Comparison of ENCODE assay signal across 20 cellular contexts in genomic region chr22:35452351-35452781, GRCh38. TPM values are rescaled to one million over a fixed set of nuclear protein-coding genes. Genes with fewer than 3 reads are reported as not detected.
DNase-seq lines count a peak whose midpoint lies in the region; ATAC-seq and TF ChIP-seq lines count a peak whose summit lies in the region.
"Had no signal": no experiment of that assay in that cellular context is flagged by ENCODE, and none has a peak within 500 bp of the region (broad histone marks: within the 10 kb centered on the region; RNA-seq: fewer than 3 reads in every experiment).

No MANE protein-coding gene starts in this region.

- H3K4me1 ChIP-seq in IMR-90 (ENCODE audit: control insufficient read depth, insufficient read depth, low read length) (peaks cover 12% of the 10 kb centered on the region), osteoblast (ENCODE audit: insufficient read depth, low read length) (no peaks in the 10 kb centered on the region), HAP-1 (no peaks in the 10 kb centered on the region)
- H3K4me1 ChIP-seq: psoas muscle, suprapubic skin had no signal

- H3K27ac Mint-ChIP-seq in activated naive CD8-positive, alpha-beta T cell treated with anti-CD3 and anti-CD28 coated beads for 36 hours: no peak overlapping the region
- H3K27ac Mint-ChIP-seq: B cell; effector memory CD8-positive, alpha-beta T cell; natural killer cell treated with Interleukin-12 subunit alpha and Interleukin-12 subunit beta and Interleukin-15 and Interleukin-18, amount 100 ng/mL, for 72 hours had no signal

- H2BK5ac ChIP-seq in IMR-90 (ENCODE audit: low read depth, low read length, poor library complexity, severe bottlenecking): no peak overlapping the region

- H2AK9ac ChIP-seq in IMR-90 (replicated peaks; ENCODE audit: low read depth, low read length, poor library complexity): peak overlapping the region; percentile 42

- TF ChIP-seq RAD21 in IMR-90 (IDR thresholded peaks at IDR 0.05; ENCODE audit: low read length): no peak

- H3K27ac ChIP-seq in IMR-90 (ENCODE audit: insufficient read depth, low read length) (no peak overlapping the region), caudate nucleus (ENCODE audit: low read depth, low read length) (peak overlapping the region; percentile 26), osteoblast (ENCODE audit: low read depth, low read length) (no peak overlapping the region)
- H3K27ac ChIP-seq: GM23248, psoas muscle, suprapubic skin had no signal

- no peak overlapping the region for H3K4ac ChIP-seq in IMR-90 (ENCODE audit: low read depth, low read length)

- H2BK120ac ChIP-seq in IMR-90 (ENCODE audit: low read depth, low read length): no peak overlapping the region

- H3K9ac ChIP-seq in IMR-90 (ENCODE audit: low read depth, low read length): no peak overlapping the region
- H3K9ac ChIP-seq: GM23248 had no signal

- H3K36me3 ChIP-seq in IMR-90 (ENCODE audit: control insufficient read depth, insufficient read depth, low read length) (no peaks in the 10 kb centered on the region), osteoblast (ENCODE audit: insufficient read depth, low read length) (no peaks in the 10 kb centered on the region), HAP-1 (replicated peaks) (peaks cover 5% of the 10 kb centered on the region)
- H3K36me3 ChIP-seq: suprapubic skin had no signal

- 89% methylated on average over 7 of the region's 15 CpGs; no CpG with 5 or more reads in 1 of the 2 experiments for WGBS in IMR-90 (ENCODE audit: extremely low coverage in 2 of 2, insufficient read length in 1 of 2), 2 experiments

- no peak overlapping the region for H3K4me3 Mint-ChIP-seq in activated naive CD8-positive, alpha-beta T cell treated with anti-CD3 and anti-CD28 coated beads for 36 hours
- H3K4me3 Mint-ChIP-seq: B cell; effector memory CD8-positive, alpha-beta T cell; natural killer cell treated with Interleukin-12 subunit alpha and Interleukin-12 subunit beta and Interleukin-15 and Interleukin-18, amount 100 ng/mL, for 72 hours had no signal

- H3K79me1 ChIP-seq in IMR-90 (ENCODE audit: low read depth in 1 of 2, low read length in 2 of 2): 0 out of 4 replicates have a peak, but pooled peaks cover 0 to 6% of the 10 kb centered on the region in 2 experiments

- H3K4me1 Mint-ChIP-seq in activated naive CD8-positive, alpha-beta T cell treated with anti-CD3 and anti-CD28 coated beads for 36 hours: no peaks in the 10 kb centered on the region

- no peak overlapping the region for H3K23ac ChIP-seq in IMR-90 (ENCODE audit: low read depth, low read length)

- no peak overlapping the region for H2BK20ac ChIP-seq in IMR-90 (ENCODE audit: low read depth, low read length)

- H4K8ac ChIP-seq in IMR-90 (ENCODE audit: low read depth in 2 of 2, low read length in 2 of 2): no peak overlapping the region

- H3K79me2 ChIP-seq in osteoblast (ENCODE audit: insufficient read depth, low read length): no peaks in the 10 kb centered on the region

- H4K20me1 ChIP-seq in IMR-90 (ENCODE audit: insufficient read depth, low read length): no peaks in the 10 kb centered on the region
- no peaks in the 10 kb centered on the region for H4K20me1 ChIP-seq in osteoblast (ENCODE audit: insufficient read depth, low read length)

- ATAC-seq in IMR-90 (ENCODE audit: low read depth): no peak
- no peak for ATAC-seq in GM21825 (IDR thresholded peaks at IDR 0.05; ENCODE audit: unreplicated experiment)
- ATAC-seq: effector memory CD8-positive, alpha-beta T cell; psoas muscle had no signal

- H3K9me3 Mint-ChIP-seq in activated naive CD8-positive, alpha-beta T cell treated with anti-CD3 and anti-CD28 coated beads for 36 hours: no peaks in the 10 kb centered on the region
- H3K9me3 Mint-ChIP-seq: effector memory CD8-positive, alpha-beta T cell; natural killer cell treated with Interleukin-12 subunit alpha and Interleukin-12 subunit beta and Interleukin-15 and Interleukin-18, amount 100 ng/mL, for 72 hours had no signal

- H3K27me3 ChIP-seq in IMR-90 (ENCODE audit: control insufficient read depth, insufficient read depth, low read length) (peaks cover 14% of the 10 kb centered on the region; the same call in 1 of the 2 replicates), osteoblast (ENCODE audit: insufficient read depth, low read length) (peaks cover 19% of the 10 kb centered on the region), HAP-1 (ENCODE audit: low read depth) (no peaks in the 10 kb centered on the region)
- H3K27me3 ChIP-seq: suprapubic skin had no signal

- H3K36me3 Mint-ChIP-seq in activated naive CD8-positive, alpha-beta T cell treated with anti-CD3 and anti-CD28 coated beads for 36 hours: peaks cover 3% of the 10 kb centered on the region
- H3K36me3 Mint-ChIP-seq: natural killer cell treated with Interleukin-12 subunit alpha and Interleukin-12 subunit beta and Interleukin-15 and Interleukin-18, amount 100 ng/mL, for 72 hours had no signal

- H2AFZ ChIP-seq in IMR-90 (replicated peaks; ENCODE audit: low read length, poor library complexity) (peak overlapping the region; percentile 67), osteoblast (ENCODE audit: low read length) (no peak overlapping the region)
- H2AFZ ChIP-seq: GM23248 had no signal

- H3K9me3 ChIP-seq in IMR-90 (ENCODE audit: control insufficient read depth, insufficient read depth, low read length): no peaks in the 10 kb centered on the region
- H3K9me3 ChIP-seq in osteoblast (ENCODE audit: low read depth, low read length): no peaks in the 10 kb centered on the region
- H3K9me3 ChIP-seq in HAP-1: no peaks in the 10 kb centered on the region
- H3K9me3 ChIP-seq: psoas muscle, suprapubic skin had no signal

- TF ChIP-seq CTCF in IMR-90 (conservative IDR thresholded peaks at IDR 0.05; ENCODE audit: low read depth, low read length): no peak
- no peak for TF ChIP-seq CTCF in osteoblast (IDR thresholded peaks at IDR 0.05; ENCODE audit: extremely low read depth, low read depth, low read length)

- H2AK5ac ChIP-seq in IMR-90 (ENCODE audit: low read depth, low read length): no peak overlapping the region

- TF ChIP-seq POLR2A in IMR-90 (IDR thresholded peaks at IDR 0.05; ENCODE audit: low read depth, low read length): no peak

- H3K27me3 Mint-ChIP-seq in activated naive CD8-positive, alpha-beta T cell treated with anti-CD3 and anti-CD28 coated beads for 36 hours: no peaks in the 10 kb centered on the region
- H3K27me3 Mint-ChIP-seq: B cell; effector memory CD8-positive, alpha-beta T cell; natural killer cell treated with Interleukin-12 subunit alpha and Interleukin-12 subunit beta and Interleukin-15 and Interleukin-18, amount 100 ng/mL, for 72 hours had no signal

- H4K91ac ChIP-seq in IMR-90 (ENCODE audit: insufficient read depth, low read depth, low read length): no peak overlapping the region

- in situ Hi-C loops in IMR-90 (cut with MboI; ENCODE audit: low sequenced_read_pairs): no loop called here
- in situ Hi-C loops in HAP-1 (cut with MboI; ENCODE audit: low sequenced_read_pairs): no loop called here

- H3K4me3 ChIP-seq in IMR-90 (ENCODE audit: insufficient read depth, low read depth, low read length) (no peak overlapping the region), osteoblast (ENCODE audit: insufficient read depth, low read length) (no peak overlapping the region), HAP-1 (no peak overlapping the region)
- H3K4me3 ChIP-seq: GM23248, psoas muscle, smooth muscle cell, suprapubic skin had no signal

- intact Hi-C loops in IMR-90 (cut with micrococcal nuclease): no loop called here

- DNase-seq in DMS153 (lab: John Stamatoyannopoulos, UW) (peak; percentile 70), IMR-90 (no peak), caudate nucleus (lab: John Stamatoyannopoulos, UW) (no peak), osteoblast (ENCODE audit: insufficient read length, low spot score, missing footprints) (peak; percentile 70), NAMALWA (ENCODE audit: low spot score) (no peak), HAP-1 (ENCODE audit: low spot score in 2 of 2) (no peak)
- DNase-seq in activated naive CD8-positive, alpha-beta T cell treated with anti-CD3 and anti-CD28 coated beads for 36 hours: no peak
- DNase-seq: activated CD4-positive, alpha-beta T cell treated with anti-CD3 and anti-CD28 coated beads for 4 hours; activated CD8-positive, alpha-beta memory T cell treated with anti-CD3 and anti-CD28 coated beads, Interleukin-2, amount 50 U/mL, for 4 hours; activated gamma-delta T cell; Calu3; effector memory CD8-positive, alpha-beta T cell; GM23248; NCI-H187 treated with DMSO at 0.1 percent for 48 hours; psoas muscle had no signal

- BruUV-seq in IMR-90 (replicated peaks; lab: Mats Ljungman, UMichigan): no TSS peak

- POLR2A ChIA-PET in IMR-90 (lab: Charles Lee; ENCODE audit: unreplicated experiment): no interaction called here

- no peak overlapping the region for H2BK15ac ChIP-seq in IMR-90 (ENCODE audit: low read depth, low read length)

- no peak overlapping the region for H3K14ac ChIP-seq in IMR-90 (replicated peaks; ENCODE audit: low read depth, low read length)

- no peak overlapping the region for H3K18ac ChIP-seq in IMR-90 (ENCODE audit: low read depth, low read length)

- CTCF ChIA-PET in IMR-90 (lab: Yijun Ruan, JAX): no interaction called here

- H3K4me2 ChIP-seq in IMR-90 (ENCODE audit: low read depth, low read length) (no peak overlapping the region), osteoblast (ENCODE audit: insufficient read depth, low read length) (no peak overlapping the region)
- H3K4me2 ChIP-seq: smooth muscle cell had no signal

- H4K5ac ChIP-seq in IMR-90 (ENCODE audit: low read depth, low read length): no peak overlapping the region

- H3K56ac ChIP-seq in IMR-90 (ENCODE audit: extremely low read depth, insufficient read depth, low read length): no peak overlapping the region

- dilution Hi-C loops in IMR-90 (cut with HindIII; ENCODE audit: low sequenced_read_pairs, unreplicated experiment): no loop called here

- peaks cover 6% of the 10 kb centered on the region; the same call in 1 of the 2 replicates for H3K9me1 ChIP-seq in IMR-90 (ENCODE audit: insufficient read depth, low read length)

TF ChIP-seq in IMR-90, 13 proteins besides CTCF, POLR2A, EP300 and RAD21 (continues in another document):
- TF ChIP-seq MAZ (IDR thresholded peaks at IDR 0.05; ENCODE audit: borderline replicate concordance, low read depth, low read length) (no peak), RCOR1 (IDR thresholded peaks at IDR 0.05; ENCODE audit: insufficient replicate concordance, low read length) (no peak), SMC3 (IDR thresholded peaks at IDR 0.05; ENCODE audit: low read depth, low read length) (no peak), CEBPB (IDR thresholded peaks at IDR 0.05; ENCODE audit: low read depth, low read length) (no peak)

RNA-seq across cellular contexts. Expression of gene MCM5, which starts 52.4 kb away (rescaled TPM):
- 53.6 and 58.6 TPM in 2 replicates for total RNA-seq in IMR-90 (2012; rRNA removed)
- polyA plus RNA-seq in IMR-90 (2012; rRNA removed): 43.0 and 44.3 TPM in 2 replicates
- 24.6 and 31.4 TPM in 2 replicates for polyA plus RNA-seq in IMR-90 (2012; cell fraction: cytosol; rRNA removed)
- 29.3 and 58.8 TPM in 2 replicates for polyA plus RNA-seq in IMR-90 (2012; cell fraction: nucleus; rRNA removed; ENCODE audit: low replicate concordance)
- total RNA-seq in osteoblast: 12.7 and 13.6 TPM in 2 replicates
- total RNA-seq in activated naive CD8-positive, alpha-beta T cell treated with anti-CD3 and anti-CD28 coated beads for 36 hours: 100 to 1,000 TPM; 342 to 348 TPM

Comparison
In these comparisons a context has a peak if more than half of its experiments do, and no peak if none do; other contexts are left out.
1. DNase-seq: peak in DMS153 (single experiment) and osteoblast (single experiment); none in IMR-90 (single experiment), caudate nucleus (0 of 61), NAMALWA (single experiment), activated naive CD8-positive, alpha-beta T cell treated with anti-CD3 and anti-CD28 coated beads for 36 hours (single experiment) and HAP-1 (0 of 2).